Comparison of ENCODE assay signal across 8 cellular contexts in the genomic region with DNA sequence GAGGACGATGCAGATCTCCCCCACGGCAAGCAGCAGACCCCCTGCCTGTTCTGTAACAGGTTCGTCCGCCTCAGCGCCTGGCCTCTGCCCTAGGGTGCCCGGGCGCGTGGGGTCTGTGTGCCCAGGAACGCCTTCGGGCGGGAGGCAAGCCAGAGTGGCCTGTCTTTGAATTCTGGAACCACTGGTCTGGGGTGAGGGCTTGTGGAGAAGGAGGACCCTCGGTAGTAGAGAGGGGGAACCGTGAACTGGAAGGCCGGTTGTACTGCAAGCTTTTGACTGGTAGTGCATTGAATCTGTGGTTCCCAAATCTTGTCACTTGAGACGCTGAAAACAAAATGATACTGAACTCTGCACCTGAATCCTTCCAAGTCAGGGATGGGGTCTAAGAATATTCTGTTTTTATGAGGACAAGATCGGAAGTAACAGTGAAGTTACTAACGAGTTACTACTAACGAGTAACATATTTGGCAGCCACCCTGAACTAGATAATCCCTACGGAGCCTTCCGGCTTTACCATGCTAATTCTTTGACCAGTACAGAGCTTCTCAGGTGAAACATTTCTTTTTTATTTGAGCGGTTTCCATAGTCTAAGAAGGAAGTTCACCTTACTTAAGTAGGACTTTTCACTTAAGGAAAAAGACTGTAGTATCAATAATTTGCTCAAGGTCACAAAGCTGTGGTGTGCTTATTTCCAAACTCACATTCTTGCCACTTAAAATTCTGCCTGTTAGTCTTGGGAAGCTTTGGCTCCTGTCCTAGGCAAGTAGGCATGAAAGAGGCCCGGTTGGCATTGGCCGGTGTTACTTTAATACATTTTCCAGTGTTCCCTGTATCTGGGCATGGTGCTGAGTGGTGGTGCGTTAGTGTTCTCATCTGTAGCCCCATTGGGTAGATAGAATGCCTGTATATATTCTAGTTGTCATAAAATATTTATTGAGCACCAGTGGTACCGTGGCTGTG. TPM values are rescaled to one million over a fixed set of nuclear protein-coding genes. Genes with fewer than 3 reads are reported as not detected.
DNase-seq lines count a peak whose midpoint lies in the region; ATAC-seq lines count a peak whose summit lies in the region.

No MANE protein-coding gene starts in this region.

- H3K27ac ChIP-seq in BLaER1 treated with 17β-estradiol and CSF1 and Interleukin-3, amounts not matched to agents 10 nM and 100 nM, result peak overlapping the region; percentile 81 to 99 (median 93)
- peak overlapping the region; percentile 86 for H3K27ac ChIP-seq in SJSA1
- peak overlapping the region; percentile 74 for H3K27ac ChIP-seq in ectodermal cell (ENCODE audit: insufficient read depth, low read depth, low read length, poor library complexity, severe bottlenecking)
- H3K27ac ChIP-seq in muscle layer of colon (ENCODE audit: low read depth, low read length), result peak overlapping the region; percentile 79

- no peaks in the 10 kb centered on the region for H4K20me1 ChIP-seq in BLaER1 treated with 17β-estradiol and CSF1 and Interleukin-3, amounts not matched to agents 10 nM and 100 nM

- H3K4me2 ChIP-seq in BLaER1 treated with 17β-estradiol and CSF1 and Interleukin-3, amounts not matched to agents 10 nM and 100 nM, result peak overlapping the region; percentile 81 to 95 (median 89)

- peak overlapping the region; percentile 90 to 99 (median 92) for H3K9ac ChIP-seq in BLaER1 treated with 17β-estradiol and CSF1 and Interleukin-3, amounts not matched to agents 10 nM and 100 nM
- H3K9ac ChIP-seq in muscle layer of colon (ENCODE audit: low read length), result peak overlapping the region; percentile 68

- H3K4me3 ChIP-seq in BLaER1 treated with 17β-estradiol and CSF1 and Interleukin-3, amounts not matched to agents 10 nM and 100 nM, result peak overlapping the region; percentile 75 to 91 (median 80)
- H3K4me3 ChIP-seq in SJSA1 (peak overlapping the region; percentile 67), ectodermal cell (ENCODE audit: insufficient read depth, low read depth, low read length) (peak overlapping the region; percentile 95), muscle layer of colon (ENCODE audit: low read depth in 1 of 2, low read length in 2 of 2) (peak overlapping the region; percentile 76 to 95)

- peak in 1 of 2 experiments; percentile 46 for DNase-seq in SJSA1 (ENCODE audit: low read depth in 1 of 2, low spot score in 2 of 2)
- no peak for DNase-seq in cortex of kidney (lab: John Stamatoyannopoulos, UW)
- no peak for DNase-seq in pons (ENCODE audit: low spot score)

- peak; percentile 22 for ATAC-seq in GM18867 (IDR thresholded peaks at IDR 0.05; ENCODE audit: unreplicated experiment)
- peak; percentile 12 for ATAC-seq in HG03139 (IDR thresholded peaks at IDR 0.05; ENCODE audit: unreplicated experiment)

- H3K36me3 ChIP-seq in BLaER1 treated with 17β-estradiol and CSF1 and Interleukin-3, amounts not matched to agents 10 nM and 100 nM, result peaks cover 11 to 40% (median 27%) of the 10 kb centered on the region in 11 experiments
- H3K36me3 ChIP-seq in SJSA1 (peaks cover 12% of the 10 kb centered on the region), ectodermal cell (ENCODE audit: control insufficient read depth, insufficient read depth, low read length) (no peaks in the 10 kb centered on the region), muscle layer of colon (ENCODE audit: insufficient read depth, low read length) (no peaks in the 10 kb centered on the region)

- 13 to 15% methylated on average over 23 to 24 of the region's 25 CpGs for WGBS in ectodermal cell, 2 experiments

- H3K4me1 ChIP-seq in BLaER1 treated with 17β-estradiol and CSF1 and Interleukin-3, amounts not matched to agents 10 nM and 100 nM, result peaks cover 8 to 22% (median 14%) of the 10 kb centered on the region in 10 experiments; a peak in 19 of 20 replicates
- H3K4me1 ChIP-seq in SJSA1 (replicated peaks) (peaks cover 11% of the 10 kb centered on the region), ectodermal cell (ENCODE audit: control insufficient read depth, insufficient read depth, low read length) (no peaks in the 10 kb centered on the region), muscle layer of colon (ENCODE audit: insufficient read depth, low read length) (peaks cover 13% of the 10 kb centered on the region)

- no peaks in the 10 kb centered on the region for H3K9me3 ChIP-seq in BLaER1 treated with 17β-estradiol and CSF1 and Interleukin-3, amounts not matched to agents 10 nM and 100 nM (replicated peaks in 1 of 11)
- H3K9me3 ChIP-seq in SJSA1 (replicated peaks) (no peaks in the 10 kb centered on the region), ectodermal cell (ENCODE audit: control insufficient read depth, low read length) (no peaks in the 10 kb centered on the region), muscle layer of colon (ENCODE audit: low read length) (no peaks in the 10 kb centered on the region)

- H3K27me3 ChIP-seq in BLaER1 treated with 17β-estradiol and CSF1 and Interleukin-3, amounts not matched to agents 10 nM and 100 nM, result no peaks in the 10 kb centered on the region
- H3K27me3 ChIP-seq in SJSA1 (replicated peaks) (no peaks in the 10 kb centered on the region), ectodermal cell (ENCODE audit: control insufficient read depth, insufficient read depth, low read length, poor library complexity, severe bottlenecking) (no peaks in the 10 kb centered on the region), muscle layer of colon (ENCODE audit: control insufficient read depth in 1 of 2, insufficient read depth in 2 of 2, low read length in 2 of 2) (no peaks in the 10 kb centered on the region)

RNA-seq across cellular contexts. Expression of a gene that starts 0.9 kb away (rescaled TPM):
- total RNA-seq in SJSA1 (2014; rRNA removed; shearing (Covaris generic)), result 16.2 and 22.8 TPM in 2 replicates
- 23.8 TPM for polyA plus RNA-seq in ectodermal cell (2013, experiment 1 of 4)
- 23.0 TPM for polyA plus RNA-seq in ectodermal cell (2013, experiment 2 of 4)
- 22.2 TPM for polyA plus RNA-seq in ectodermal cell (2013, experiment 3 of 4)
- polyA plus RNA-seq in ectodermal cell (2013, experiment 4 of 4), result 23.2 TPM

RNA-seq across cellular contexts. Expression of a gene that starts 24.9 kb away (rescaled TPM):
- 63.2 and 66.5 TPM in 2 replicates for total RNA-seq in SJSA1 (2014; rRNA removed; shearing (Covaris generic))
- polyA plus RNA-seq in ectodermal cell (2013, experiment 1 of 4), result 17.4 TPM
- polyA plus RNA-seq in ectodermal cell (2013, experiment 2 of 4), result 17.8 TPM
- polyA plus RNA-seq in ectodermal cell (2013, experiment 3 of 4), result 14.0 TPM
- polyA plus RNA-seq in ectodermal cell (2013, experiment 4 of 4), result 16.4 TPM
